20 cellular contexts compared by ENCODE assay signal in the genomic region with DNA sequence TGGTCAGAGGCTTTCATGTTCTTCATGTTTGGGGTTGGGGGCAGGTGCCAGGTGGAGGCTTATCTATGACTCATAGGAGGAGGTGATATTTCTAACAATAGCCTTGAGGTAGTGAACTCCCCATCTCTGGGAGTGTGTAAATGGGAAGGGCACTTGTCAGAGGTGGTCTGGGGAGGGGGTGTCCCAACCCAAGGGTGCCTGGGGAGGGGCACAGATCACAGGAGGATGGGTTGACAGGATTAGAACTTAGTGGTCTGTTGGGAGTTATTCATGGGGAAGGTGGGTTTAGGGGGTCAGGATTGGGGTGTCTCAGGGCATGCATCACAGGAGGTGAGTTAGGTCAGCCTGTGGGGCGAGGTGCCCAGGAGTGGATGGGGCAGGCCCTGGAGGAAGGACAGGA. TPM values are rescaled to one million over a fixed set of nuclear protein-coding genes. Genes with fewer than 3 reads are reported as not detected.
DNase-seq lines count a peak whose midpoint lies in the region; TF ChIP-seq lines count a peak whose summit lies in the region.
"Had no signal": no experiment of that assay in that cellular context is flagged by ENCODE, and none has a peak within 500 bp of the region (broad histone marks: within the 10 kb centered on the region; RNA-seq: fewer than 3 reads in every experiment).

No MANE protein-coding gene starts in this region.

- peaks cover 18% of the 10 kb centered on the region for H3K27me3 Mint-ChIP-seq in activated CD4-positive, alpha-beta T cell treated with anti-CD3 and anti-CD28 coated beads, Interleukin-2, amount 10 ng/mL, durations not matched to agents 24 days and 14 days
- peaks cover 28% of the 10 kb centered on the region for H3K27me3 Mint-ChIP-seq in endothelial cell (ENCODE audit: unreplicated experiment)

- POLR2A ChIA-PET in OCI-LY7 (lab: Charles Lee): no interaction called here

- H3K27ac ChIP-seq in osteoblast (ENCODE audit: low read depth, low read length) (no peak overlapping the region), OCI-LY7 (ENCODE audit: low read depth, low read length, poor library complexity, severe bottlenecking) (no peak overlapping the region)
- H3K27ac ChIP-seq: 22Rv1, BLaER1, C4-2B had no signal

- no peaks in the 10 kb centered on the region for H3K79me2 ChIP-seq in osteoblast (ENCODE audit: insufficient read depth, low read length)
- no peaks in the 10 kb centered on the region for H3K79me2 ChIP-seq in OCI-LY7 (ENCODE audit: insufficient read depth, low read depth, low read length)

- peaks cover 3% of the 10 kb centered on the region for H3K9me3 Mint-ChIP-seq in activated CD4-positive, alpha-beta T cell treated with anti-CD3 and anti-CD28 coated beads, Interleukin-2, amount 10 ng/mL, durations not matched to agents 24 days and 14 days
- peaks cover 53% of the 10 kb centered on the region for H3K9me3 Mint-ChIP-seq in endothelial cell (ENCODE audit: unreplicated experiment)
- H3K9me3 Mint-ChIP-seq: CD4-positive, CD25-positive, alpha-beta regulatory T cell; CD8-positive, alpha-beta T cell had no signal

- peak overlapping the region; percentile 16 for H3K27ac Mint-ChIP-seq in activated CD4-positive, alpha-beta T cell treated with anti-CD3 and anti-CD28 coated beads, Interleukin-2, amount 10 ng/mL, durations not matched to agents 24 days and 14 days
- peak overlapping the region; percentile 61 for H3K27ac Mint-ChIP-seq in endothelial cell (ENCODE audit: unreplicated experiment)
- H3K27ac Mint-ChIP-seq: B cell; CD8-positive, alpha-beta T cell; HFFc6 had no signal

- H4K20me1 ChIP-seq in osteoblast (ENCODE audit: insufficient read depth, low read length): no peaks in the 10 kb centered on the region
- no peaks in the 10 kb centered on the region for H4K20me1 ChIP-seq in OCI-LY7 (ENCODE audit: insufficient read depth, low read length)
- H4K20me1 ChIP-seq: BLaER1 had no signal

- no peak overlapping the region for H3K4me3 Mint-ChIP-seq in activated CD4-positive, alpha-beta T cell treated with anti-CD3 and anti-CD28 coated beads, Interleukin-2, amount 10 ng/mL, durations not matched to agents 24 days and 14 days
- H3K4me3 Mint-ChIP-seq in endothelial cell (ENCODE audit: unreplicated experiment): peak overlapping the region; percentile 56
- H3K4me3 Mint-ChIP-seq: B cell; CD4-positive, CD25-positive, alpha-beta regulatory T cell; CD8-positive, alpha-beta T cell; HFFc6 had no signal

- no peaks in the 10 kb centered on the region for H3K4me1 ChIP-seq in osteoblast (ENCODE audit: insufficient read depth, low read length)
- no peaks in the 10 kb centered on the region for H3K4me1 ChIP-seq in OCI-LY7 (ENCODE audit: insufficient read depth, low read length, poor library complexity, severe bottlenecking)
- H3K4me1 ChIP-seq: Caco-2, HAP-1 had no signal

- H3K27me3 ChIP-seq in osteoblast (ENCODE audit: insufficient read depth, low read length): no peaks in the 10 kb centered on the region
- H3K27me3 ChIP-seq: BLaER1 had no signal

- TF ChIP-seq CTCF in endothelial cell (IDR thresholded peaks at IDR 0.05; ENCODE audit: unreplicated experiment) (no peak), osteoblast (IDR thresholded peaks at IDR 0.05; ENCODE audit: extremely low read depth, low read depth, low read length) (no peak), OCI-LY7 (conservative IDR thresholded peaks at IDR 0.05; ENCODE audit: low read length) (no peak)

- peak; percentile 53 for DNase-seq in activated CD4-positive, alpha-beta T cell treated with anti-CD3 and anti-CD28 coated beads, Interleukin-2, amount 10 ng/mL, durations not matched to agents 24 days and 14 days
- no peak for DNase-seq in activated CD4-positive, alpha-beta T cell treated with anti-CD3 and anti-CD28 coated beads, Interleukin-2, amount 50 U/mL, for 1 hour
- peak; percentile 15 for DNase-seq in activated naive CD4-positive, alpha-beta T cell treated with Interleukin-2 at 50 U/mL for 16 hours
- no peak for DNase-seq in activated naive CD4-positive, alpha-beta T cell treated with anti-CD3 and anti-CD28 coated beads, Interleukin-2, amount 50 U/mL, for 16 hours
- DNase-seq in endothelial cell (ENCODE audit: low spot score) (no peak), osteoblast (ENCODE audit: insufficient read length, low spot score, missing footprints) (peak; percentile 65), OCI-LY7 (ENCODE audit: low spot score) (no peak), middle frontal gyrus (ENCODE audit: extremely low spot score, low spot score) (no peak)
- DNase-seq: Caco-2; CD4-positive, CD25-positive, alpha-beta regulatory T cell; CD8-positive, alpha-beta T cell; DMS153; DND-41; GOT3; HFFc6 had no signal

- peaks cover 43% of the 10 kb centered on the region for H3K4me1 Mint-ChIP-seq in activated CD4-positive, alpha-beta T cell treated with anti-CD3 and anti-CD28 coated beads, Interleukin-2, amount 10 ng/mL, durations not matched to agents 24 days and 14 days
- no peaks in the 10 kb centered on the region for H3K4me1 Mint-ChIP-seq in endothelial cell (ENCODE audit: unreplicated experiment)

- H3K36me3 Mint-ChIP-seq in activated CD4-positive, alpha-beta T cell treated with anti-CD3 and anti-CD28 coated beads, Interleukin-2, amount 10 ng/mL, durations not matched to agents 24 days and 14 days (ENCODE audit: low read depth): no peaks in the 10 kb centered on the region
- H3K36me3 Mint-ChIP-seq in endothelial cell (ENCODE audit: low read depth, unreplicated experiment): peaks cover 35% of the 10 kb centered on the region
- H3K36me3 Mint-ChIP-seq: CD4-positive, CD25-positive, alpha-beta regulatory T cell; CD8-positive, alpha-beta T cell had no signal

- H3K9me3 ChIP-seq in osteoblast (ENCODE audit: low read depth, low read length) (no peaks in the 10 kb centered on the region), OCI-LY7 (ENCODE audit: low read length) (no peaks in the 10 kb centered on the region)
- H3K9me3 ChIP-seq: BLaER1, Caco-2, HAP-1 had no signal

- no peaks in the 10 kb centered on the region for H3K9me2 ChIP-seq in OCI-LY7 (ENCODE audit: insufficient read depth, low read length)

- no TSS peak for BruUV-seq in OCI-LY7 (replicated peaks; lab: Mats Ljungman, UMichigan)

- CTCF ChIA-PET in OCI-LY7 (lab: Charles Lee; ENCODE audit: unreplicated experiment): no interaction called here

- H2AFZ ChIP-seq in osteoblast (ENCODE audit: low read length): no peak overlapping the region
- H2AFZ ChIP-seq in OCI-LY7 (ENCODE audit: low read length): no peak overlapping the region

- H3K4me2 ChIP-seq in osteoblast (ENCODE audit: insufficient read depth, low read length): no peak overlapping the region
- no peak overlapping the region for H3K4me2 ChIP-seq in OCI-LY7 (ENCODE audit: low read length)
- H3K4me2 ChIP-seq: BLaER1 had no signal

- intact Hi-C loops in activated CD4-positive, alpha-beta T cell treated with anti-CD3 and anti-CD28 coated beads, Interleukin-2, amount 10 ng/mL, durations not matched to agents 24 days and 14 days (cut with micrococcal nuclease): loop anchor here (10.0 kb wide), 1 partner anchor 112 kb away; no protein-coding TSS in a partner anchor
- intact Hi-C loops in OCI-LY7 (cut with micrococcal nuclease; ENCODE audit: unreplicated experiment): no loop called here

- no peaks in the 10 kb centered on the region for H3K36me3 ChIP-seq in osteoblast (ENCODE audit: insufficient read depth, low read length)
- no peaks in the 10 kb centered on the region for H3K36me3 ChIP-seq in OCI-LY7 (ENCODE audit: insufficient read depth, low read length)
- H3K36me3 ChIP-seq: BLaER1, HAP-1 had no signal

- H3K4me3 ChIP-seq in osteoblast (ENCODE audit: insufficient read depth, low read length): no peak overlapping the region
- H3K4me3 ChIP-seq in OCI-LY7 (ENCODE audit: low read depth, low read length, poor library complexity, severe bottlenecking): no peak overlapping the region
- H3K4me3 ChIP-seq: BLaER1, HAP-1 had no signal

RNA-seq across cellular contexts. Expression of a gene that starts 1.6 kb away (rescaled TPM):
- not detected in 2 replicates for total RNA-seq in activated CD4-positive, alpha-beta T cell treated with anti-CD3 and anti-CD28 coated beads, Interleukin-2, amount 10 ng/mL, durations not matched to agents 24 days and 14 days
- total RNA-seq in endothelial cell (ENCODE audit: unreplicated experiment): not detected
- not detected in 2 replicates for total RNA-seq in osteoblast
- not detected in 2 replicates for total RNA-seq in OCI-LY7 (2014; rRNA removed; shearing (Covaris generic))
- not detected in 2 replicates for total RNA-seq in OCI-LY7 (2022)
- total RNA-seq: B cell; Caco-2; CD4-positive, CD25-positive, alpha-beta regulatory T cell; CD8-positive, alpha-beta T cell; HFFc6 had no signal

RNA-seq across cellular contexts. Expression of a gene that starts 24.4 kb away (rescaled TPM):
- not detected in 2 replicates for total RNA-seq in activated CD4-positive, alpha-beta T cell treated with anti-CD3 and anti-CD28 coated beads, Interleukin-2, amount 10 ng/mL, durations not matched to agents 24 days and 14 days
- not detected for total RNA-seq in endothelial cell (ENCODE audit: unreplicated experiment)
- total RNA-seq in osteoblast: not detected in 2 replicates
- not detected in 2 replicates for total RNA-seq in OCI-LY7 (2014; rRNA removed; shearing (Covaris generic))
- not detected in 2 replicates for total RNA-seq in OCI-LY7 (2022)
- total RNA-seq: B cell; Caco-2; CD4-positive, CD25-positive, alpha-beta regulatory T cell; CD8-positive, alpha-beta T cell; HFFc6 had no signal

Comparison
In these comparisons a context has a peak if more than half of its experiments do, and no peak if none do; other contexts are left out.
1. DNase-seq: peak in activated CD4-positive, alpha-beta T cell treated with anti-CD3 and anti-CD28 coated beads, Interleukin-2, amount 10 ng/mL, durations not matched to agents 24 days and 14 days (single experiment), activated naive CD4-positive, alpha-beta T cell treated with Interleukin-2 at 50 U/mL for 16 hours (single experiment) and osteoblast (single experiment); none in activated CD4-positive, alpha-beta T cell treated with anti-CD3 and anti-CD28 coated beads, Interleukin-2, amount 50 U/mL, for 1 hour (single experiment), activated naive CD4-positive, alpha-beta T cell treated with anti-CD3 and anti-CD28 coated beads, Interleukin-2, amount 50 U/mL, for 16 hours (single experiment), endothelial cell (single experiment), OCI-LY7 (single experiment) and middle frontal gyrus (single experiment).